ENCODE assay signal across 12 cellular contexts in genomic region chr6:52307900-52308372, GRCh38. TPM values are rescaled to one million over a fixed set of nuclear protein-coding genes. Genes with fewer than 3 reads are reported as not detected.
DNase-seq lines count a peak whose midpoint lies in the region; ATAC-seq, FAIRE-seq and TF ChIP-seq lines count a peak whose summit lies in the region.
"Had no signal": no experiment of that assay in that cellular context is flagged by ENCODE, and none has a peak within 500 bp of the region (broad histone marks: within the 10 kb centered on the region; RNA-seq: fewer than 3 reads in every experiment).

No MANE protein-coding gene starts in this region.

- H4K20me1 ChIP-seq in OCI-LY7 (ENCODE audit: insufficient read depth, low read length) (no peaks in the 10 kb centered on the region), H1 (replicated peaks in 1 of 2; ENCODE audit: control insufficient read depth in 1 of 2, insufficient read depth in 2 of 2, low read length in 2 of 2) (no peaks in the 10 kb centered on the region)

- H3K79me2 ChIP-seq in OCI-LY7 (ENCODE audit: insufficient read depth, low read depth, low read length) (peaks cover 33% of the 10 kb centered on the region; the same call in 1 of the 2 replicates), H1 (ENCODE audit: control insufficient read depth in 1 of 2, insufficient read depth in 2 of 2, low read length in 2 of 2) (no peaks in the 10 kb centered on the region)

- peaks cover 62% of the 10 kb centered on the region for H3K4me1 ChIP-seq in OCI-LY7 (ENCODE audit: insufficient read depth, low read length, poor library complexity, severe bottlenecking)
- H3K4me1 ChIP-seq in H1 (replicated peaks in 1 of 4; ENCODE audit: control insufficient read depth in 3 of 4, insufficient read depth in 4 of 4, low read length in 3 of 4): no peaks in the 10 kb centered on the region; a peak in 2 of 7 replicates
- peaks cover 0 to 3% (median 0%) of the 10 kb centered on the region in 3 donors for H3K4me1 ChIP-seq in pancreas

- no peak overlapping the region for H2BK15ac ChIP-seq in H1 (ENCODE audit: low read length)

- no peaks in the 10 kb centered on the region for H3K9me3 ChIP-seq in OCI-LY7 (ENCODE audit: low read length)
- H3K9me3 ChIP-seq in H1 (ENCODE audit: insufficient read depth in 2 of 2, low read depth in 1 of 2, low read length in 1 of 2): no peaks in the 10 kb centered on the region
- no peaks in the 10 kb centered on the region for H3K9me3 ChIP-seq in pancreas
- H3K9me3 ChIP-seq: SJSA1 had no signal

- CTCF ChIA-PET in activated CD8-positive, alpha-beta memory T cell treated with anti-CD3 and anti-CD28 coated beads, Interleukin-2, amount 10 ng/mL, durations not matched to agents 7 days and 5 days (lab: Charles Lee): interaction anchor here (1.3 to 4.4 kb wide), 7 partner anchors 13 to 95 kb away, joined by 3 to 21 read pairs (median 8); partner anchors contain the start of genes MCM3 and PAQR8
- CTCF ChIA-PET in OCI-LY7 (lab: Charles Lee; ENCODE audit: unreplicated experiment) (interaction anchor here (0.7 to 3.8 kb wide), 3 partner anchors 22 to 380 kb away, joined by 3 to 16 read pairs (median 9); partner anchors contain the start of gene MCM3), H1 (lab: Charles Lee; ENCODE audit: partially characterized antibody) (interaction anchor here (0.6 to 3.0 kb wide), 7 partner anchors 18 to 93 kb away, joined by 3 to 16 read pairs (median 3); no protein-coding TSS in a partner anchor)

- H2BK20ac ChIP-seq in H1 (ENCODE audit: low read length): no peak overlapping the region

- peak overlapping the region; percentile 66 for H3K4me3 ChIP-seq in OCI-LY7 (ENCODE audit: low read depth, low read length, poor library complexity, severe bottlenecking)
- no peak overlapping the region for H3K4me3 ChIP-seq in H1 (ENCODE audit: extremely low read depth in 1 of 4, insufficient read depth in 2 of 4, low read depth in 3 of 4, low read length in 4 of 4)
- no peak overlapping the region for H3K4me3 ChIP-seq in pancreas
- H3K4me3 ChIP-seq: cardiac muscle cell, lung, SJSA1 had no signal

- intact Hi-C loops in OCI-LY7 (cut with micrococcal nuclease; ENCODE audit: unreplicated experiment) (loop anchor here (5.0 kb wide), 1 partner anchor 89 kb away; no protein-coding TSS in a partner anchor), pancreas (cut with DNase I) (no loop called here)

- H3K27ac ChIP-seq in OCI-LY7 (ENCODE audit: low read depth, low read length, poor library complexity, severe bottlenecking): peak overlapping the region; percentile 98
- H3K27ac ChIP-seq in H1 (ENCODE audit: low read depth, low read length): no peak overlapping the region
- no peak overlapping the region for H3K27ac ChIP-seq in pancreas
- H3K27ac ChIP-seq: cardiac muscle cell, SJSA1 had no signal

- H4K5ac ChIP-seq in H1 (ENCODE audit: insufficient read length, low read depth, low read length): no peak overlapping the region

- H3K9ac ChIP-seq in H1 (replicated peaks in 1 of 4; ENCODE audit: extremely low read depth in 1 of 4, low read depth in 3 of 4, low read length in 3 of 4): no peak overlapping the region

- 81% methylated on average over 1 of the region's 1 CpG; no CpG with 5 or more reads in 1 of the 2 experiments for WGBS in H1 (ENCODE audit: extremely low coverage in 1 of 2, insufficient coverage in 1 of 2, insufficient read length in 1 of 2, insufficient replicate concordance in 2 of 2, low coverage in 1 of 2, low lambda C conversion rate in 2 of 2, missing lambda C conversion rate in 1 of 2), 2 experiments
- WGBS in pancreas, 2 donors: 42% methylated on average over 1 of the region's 1 CpG

- no peak overlapping the region for H4K91ac ChIP-seq in H1 (replicated peaks; ENCODE audit: insufficient read length, low read length)

- no peak overlapping the region for H3K18ac ChIP-seq in H1 (ENCODE audit: extremely low read depth, low read length)

- no peaks in the 10 kb centered on the region; the same call in 1 of the 2 replicates for H3K23me2 ChIP-seq in H1 (ENCODE audit: low read depth, low read length)

- peak; percentile 54 for DNase-seq in activated CD8-positive, alpha-beta memory T cell treated with anti-CD3 and anti-CD28 coated beads, Interleukin-2, amount 10 ng/mL, durations not matched to agents 7 days and 5 days
- DNase-seq in activated CD8-positive, alpha-beta memory T cell treated with anti-CD3 and anti-CD28 coated beads for 24 hours: no peak
- peak; percentile 74 for DNase-seq in OCI-LY7 (ENCODE audit: low spot score)
- DNase-seq in H1 (ENCODE audit: low read depth in 1 of 2, low spot score in 2 of 2): no peak
- no peak for DNase-seq in pancreas
- DNase-seq in stimulated activated CD4-positive, alpha-beta T cell treated with anti-CD3 and anti-CD28 coated beads, Interleukin-4, amount 100 ng/mL, for 24 hours: no peak
- DNase-seq: NCI-H446 had no signal

- peak; percentile 52 for ATAC-seq in activated CD8-positive, alpha-beta memory T cell treated with anti-CD3 and anti-CD28 coated beads, Interleukin-2, amount 10 ng/mL, durations not matched to agents 7 days and 5 days
- no peak for ATAC-seq in stimulated activated memory B cell treated with anti-CD40 and anti-IgM and Interleukin-4, amounts not matched to agents 10 μg/mL and 1 μg/mL and 100 μg/mL, for 72 hours
- no peak for ATAC-seq in pancreas
- no peak for ATAC-seq in GM18511 (IDR thresholded peaks at IDR 0.05; ENCODE audit: unreplicated experiment)

- no peak overlapping the region for H2AK5ac ChIP-seq in H1 (ENCODE audit: low read depth, low read length)

- TF ChIP-seq POLR2A in H1 (IDR thresholded peaks at IDR 0.05; ENCODE audit: control extremely low read depth in 1 of 2, low read depth in 2 of 2, low read length in 2 of 2): no peak

- FAIRE-seq in H1 (lab: Jason Lieb, UNC) (no peak), pancreas (lab: Jason Lieb, UNC) (no peak)

- H3K27ac Mint-ChIP-seq in activated CD8-positive, alpha-beta memory T cell treated with anti-CD3 and anti-CD28 coated beads, Interleukin-2, amount 10 ng/mL, durations not matched to agents 7 days and 5 days: peak overlapping the region; percentile 85
- H3K27ac Mint-ChIP-seq in stimulated activated memory B cell treated with anti-CD40 and anti-IgM and Interleukin-4, amounts not matched to agents 10 μg/mL and 1 μg/mL and 100 μg/mL, for 72 hours: peak overlapping the region; percentile 94

- H3K56ac ChIP-seq in H1 (replicated peaks; ENCODE audit: insufficient read length, low read depth, low read length): no peak overlapping the region

- peak overlapping the region; percentile 74 for H2AFZ ChIP-seq in OCI-LY7 (ENCODE audit: low read length)
- 0 out of 2 replicates have a peak overlapping the region, but pooled peaks have one; percentile 54 for H2AFZ ChIP-seq in H1 (ENCODE audit: low read length)

- H3K4me3 Mint-ChIP-seq in activated CD8-positive, alpha-beta memory T cell treated with anti-CD3 and anti-CD28 coated beads, Interleukin-2, amount 10 ng/mL, durations not matched to agents 7 days and 5 days: peak overlapping the region; percentile 59
- H3K4me3 Mint-ChIP-seq in stimulated activated memory B cell treated with anti-CD40 and anti-IgM and Interleukin-4, amounts not matched to agents 10 μg/mL and 1 μg/mL and 100 μg/mL, for 72 hours: peak overlapping the region; percentile 55

- H2BK5ac ChIP-seq in H1 (ENCODE audit: low read depth, low read length): no peak overlapping the region

- no peak overlapping the region for H3K4ac ChIP-seq in H1 (replicated peaks; ENCODE audit: insufficient read length, low read depth, low read length)

- POLR2A ChIA-PET in OCI-LY7 (lab: Charles Lee): interaction anchor here (0.6 to 10.3 kb wide), 20 partner anchors 8 to 866 kb away, joined by 3 to 122 read pairs (median 4); partner anchors contain the start of genes MCM3 and PAQR8
- POLR2A ChIA-PET in H1 (lab: Charles Lee; ENCODE audit: partially characterized antibody): interaction anchor here (0.9 to 1.8 kb wide), 5 partner anchors 9 to 54 kb away, joined by 3 to 7 read pairs (median 4); partner anchors contain the start of genes MCM3 and PAQR8

- H3K14ac ChIP-seq in H1 (ENCODE audit: insufficient read length): no peak overlapping the region

- H3K23ac ChIP-seq in H1 (ENCODE audit: insufficient read length): no peak overlapping the region

- peaks cover 51% of the 10 kb centered on the region for H3K4me1 Mint-ChIP-seq in activated CD8-positive, alpha-beta memory T cell treated with anti-CD3 and anti-CD28 coated beads, Interleukin-2, amount 10 ng/mL, durations not matched to agents 7 days and 5 days
- H3K4me1 Mint-ChIP-seq in stimulated activated memory B cell treated with anti-CD40 and anti-IgM and Interleukin-4, amounts not matched to agents 10 μg/mL and 1 μg/mL and 100 μg/mL, for 72 hours: peaks cover 63% of the 10 kb centered on the region

- H3K27me3 ChIP-seq in H1 (replicated peaks in 1 of 4; ENCODE audit: control insufficient read depth in 3 of 4, extremely low read depth in 1 of 4, insufficient read depth in 3 of 4, low read length in 3 of 4) (no peaks in the 10 kb centered on the region), pancreas (no peaks in the 10 kb centered on the region)
- H3K27me3 ChIP-seq: SJSA1 had no signal

- H3K36me3 ChIP-seq in OCI-LY7 (ENCODE audit: insufficient read depth, low read length) (no peaks in the 10 kb centered on the region), H1 (ENCODE audit: control insufficient read depth in 2 of 4, insufficient read depth in 4 of 4, low read length in 3 of 4) (no peaks in the 10 kb centered on the region), pancreas (no peaks in the 10 kb centered on the region)
- H3K36me3 ChIP-seq: cardiac muscle cell, SJSA1 had no signal

- no peaks in the 10 kb centered on the region for H3K79me1 ChIP-seq in H1 (ENCODE audit: low read depth, low read length)

- H3K36me3 Mint-ChIP-seq in activated CD8-positive, alpha-beta memory T cell treated with anti-CD3 and anti-CD28 coated beads, Interleukin-2, amount 10 ng/mL, durations not matched to agents 7 days and 5 days: no peaks in the 10 kb centered on the region
- no peaks in the 10 kb centered on the region for H3K36me3 Mint-ChIP-seq in stimulated activated memory B cell treated with anti-CD40 and anti-IgM and Interleukin-4, amounts not matched to agents 10 μg/mL and 1 μg/mL and 100 μg/mL, for 72 hours

- H3K4me2 ChIP-seq in OCI-LY7 (ENCODE audit: low read length) (peak overlapping the region; percentile 91), H1 (ENCODE audit: insufficient read depth in 1 of 2, low read depth in 2 of 2, low read length in 2 of 2) (0 out of 4 replicates have a peak overlapping the region, but pooled peaks of 1 of the 2 experiments have one; percentile 37)

- H3K27me3 Mint-ChIP-seq in activated CD8-positive, alpha-beta memory T cell treated with anti-CD3 and anti-CD28 coated beads, Interleukin-2, amount 10 ng/mL, durations not matched to agents 7 days and 5 days: no peaks in the 10 kb centered on the region
- H3K27me3 Mint-ChIP-seq in stimulated activated memory B cell treated with anti-CD40 and anti-IgM and Interleukin-4, amounts not matched to agents 10 μg/mL and 1 μg/mL and 100 μg/mL, for 72 hours: no peaks in the 10 kb centered on the region

- H2BK12ac ChIP-seq in H1 (ENCODE audit: low read depth, low read length): no peak overlapping the region

- no peak for TF ChIP-seq CTCF in OCI-LY7 (conservative IDR thresholded peaks at IDR 0.05; ENCODE audit: low read length)
- TF ChIP-seq CTCF in H1 (IDR thresholded peaks at IDR 0.05; ENCODE audit: control extremely low read depth in 1 of 3, insufficient read depth in 1 of 3, low read depth in 1 of 3, low read length in 3 of 3): no peak
- TF ChIP-seq CTCF in pancreas (IDR thresholded peaks at IDR 0.05): no peak

- no peak overlapping the region for H4K8ac ChIP-seq in H1 (ENCODE audit: extremely low read depth, insufficient read depth, low read length)

- no peak overlapping the region for H2BK120ac ChIP-seq in H1 (replicated peaks; ENCODE audit: low read depth, low read length)

- BruUV-seq in OCI-LY7 (replicated peaks; lab: Mats Ljungman, UMichigan): TSS peak; percentile 87

- no peak for TF ChIP-seq RAD21 in H1 (IDR thresholded peaks at IDR 0.05 in 1 of 2, conservative IDR thresholded peaks at IDR 0.05 in 1 of 2; ENCODE audit: low read depth in 2 of 2, low read length in 2 of 2)

- no peak for TF ChIP-seq EP300 in H1 (IDR thresholded peaks at IDR 0.05; ENCODE audit: borderline replicate concordance in 1 of 2, low read depth in 2 of 2, low read length in 2 of 2)

- no peaks in the 10 kb centered on the region for H3K9me3 Mint-ChIP-seq in activated CD8-positive, alpha-beta memory T cell treated with anti-CD3 and anti-CD28 coated beads, Interleukin-2, amount 10 ng/mL, durations not matched to agents 7 days and 5 days (ENCODE audit: low read depth)
- peaks cover 2% of the 10 kb centered on the region for H3K9me3 Mint-ChIP-seq in stimulated activated memory B cell treated with anti-CD40 and anti-IgM and Interleukin-4, amounts not matched to agents 10 μg/mL and 1 μg/mL and 100 μg/mL, for 72 hours

- no peaks in the 10 kb centered on the region for H3K9me2 ChIP-seq in OCI-LY7 (ENCODE audit: insufficient read depth, low read length)

RNA-seq across cellular contexts. Expression of gene MCM3, which starts 23.4 kb away (rescaled TPM):
- total RNA-seq in activated CD8-positive, alpha-beta memory T cell treated with anti-CD3 and anti-CD28 coated beads, Interleukin-2, amount 10 ng/mL, durations not matched to agents 7 days and 5 days: 100 to 1,000 TPM; 248 to 262 TPM
- 272 and 356 TPM in 2 replicates for total RNA-seq in OCI-LY7 (2014; rRNA removed; shearing (Covaris generic))
- total RNA-seq in OCI-LY7 (2022) (295 and 304 TPM in 2 replicates), pancreas (10 to 100 TPM in 4 of 6 donors, 1 to 10 TPM in 2; 7.0 to 19.4 (median 12.1) TPM)
- 293 TPM in 2 replicates for total RNA-seq in H1 (2021; fragmentation: NEBNext Ultra II Directional; extraction: Animal tissue kit (Norgen Biotek cat#: 25700))
- polyA plus RNA-seq in H1 (2011; rRNA removed) (262 and 275 TPM in 2 replicates), pancreas (10 to 100 TPM in 1 of 2 donors, 1 to 10 TPM in 1; 7.4 to 13.6 TPM)
- 388 TPM for polyA plus RNA-seq in H1 (2011; cell fraction: cytosol; rRNA removed)
- polyA plus RNA-seq in H1 (2011; cell fraction: nucleus; rRNA removed): 398 TPM
- polyA plus RNA-seq in H1 (2012, experiment 1 of 2): 284 to 317 TPM (median 306 TPM) in 4 replicates
- 63.7 TPM for polyA plus RNA-seq in H1 (2012, experiment 2 of 2)
- 154 TPM for polyA plus RNA-seq in H1 (2013, experiment 1 of 2)
- 151 TPM for polyA plus RNA-seq in H1 (2013, experiment 2 of 2)
- polyA minus RNA-seq in H1 (2011; rRNA and poly(A)+ RNA removed): 510 and 545 TPM in 2 replicates
- polyA minus RNA-seq in H1 (2011; cell fraction: cytosol; rRNA and poly(A)+ RNA removed): 161 TPM
- polyA minus RNA-seq in H1 (2011; cell fraction: nucleus; rRNA and poly(A)+ RNA removed): 219 TPM

RNA-seq across cellular contexts. Expression of gene PAQR8, which starts 54.0 kb away (rescaled TPM):
- 10 to 100 TPM; 12.1 to 12.5 TPM for total RNA-seq in activated CD8-positive, alpha-beta memory T cell treated with anti-CD3 and anti-CD28 coated beads, Interleukin-2, amount 10 ng/mL, durations not matched to agents 7 days and 5 days
- total RNA-seq in OCI-LY7 (2014; rRNA removed; shearing (Covaris generic)): 5.4 and 5.5 TPM in 2 replicates
- 6.2 and 7.8 TPM in 2 replicates for total RNA-seq in OCI-LY7 (2022)
- total RNA-seq in H1 (2021; fragmentation: NEBNext Ultra II Directional; extraction: Animal tissue kit (Norgen Biotek cat#: 25700)): 9.1 and 9.6 TPM in 2 replicates
- 7.6 and 9.7 TPM in 2 replicates for polyA plus RNA-seq in H1 (2011; rRNA removed)
- 7.1 TPM for polyA plus RNA-seq in H1 (2011; cell fraction: cytosol; rRNA removed)
- polyA plus RNA-seq in H1 (2011; cell fraction: nucleus; rRNA removed): 6.6 TPM
- 5.6 to 6.7 TPM (median 6.0 TPM) in 4 replicates for polyA plus RNA-seq in H1 (2012, experiment 1 of 2)
- 4.6 TPM for polyA plus RNA-seq in H1 (2012, experiment 2 of 2)
- polyA plus RNA-seq in H1 (2013, experiment 1 of 2): 9.6 TPM
- polyA plus RNA-seq in H1 (2013, experiment 2 of 2): 11.3 TPM
- 14.5 and 16.9 TPM in 2 replicates for polyA minus RNA-seq in H1 (2011; rRNA and poly(A)+ RNA removed)
- 5.9 TPM for polyA minus RNA-seq in H1 (2011; cell fraction: cytosol; rRNA and poly(A)+ RNA removed)
- polyA minus RNA-seq in H1 (2011; cell fraction: nucleus; rRNA and poly(A)+ RNA removed): 7.4 TPM
- 1 to 10 TPM in 4 of 6 donors, under 1 TPM in 2; 0.71 to 6.1 (median 2.0) TPM for total RNA-seq in pancreas
- polyA plus RNA-seq in pancreas: 1 to 10 TPM in 1 of 2 donors, under 1 TPM in 1; 0.87 to 2.7 TPM

Comparison
In these comparisons a context has a peak if more than half of its experiments do, and no peak if none do; other contexts are left out.
1. DNase-seq: peak in activated CD8-positive, alpha-beta memory T cell treated with anti-CD3 and anti-CD28 coated beads, Interleukin-2, amount 10 ng/mL, durations not matched to agents 7 days and 5 days (single experiment) and OCI-LY7 (single experiment); none in activated CD8-positive, alpha-beta memory T cell treated with anti-CD3 and anti-CD28 coated beads for 24 hours (single experiment), H1 (0 of 2), pancreas (0 of 6) and stimulated activated CD4-positive, alpha-beta T cell treated with anti-CD3 and anti-CD28 coated beads, Interleukin-4, amount 100 ng/mL, for 24 hours (single experiment).
2. RNA of gene MCM3, which starts 23.4 kb away (total RNA-seq): 272 to 356 TPM in OCI-LY7, 293 TPM in H1 and 248 to 262 TPM in activated CD8-positive, alpha-beta memory T cell treated with anti-CD3 and anti-CD28 coated beads, Interleukin-2, amount 10 ng/mL, durations not matched to agents 7 days and 5 days; 7.0 to 19.4 TPM in pancreas; every median in the first group is over 10 times any median in the second.